In the genomic region with DNA sequence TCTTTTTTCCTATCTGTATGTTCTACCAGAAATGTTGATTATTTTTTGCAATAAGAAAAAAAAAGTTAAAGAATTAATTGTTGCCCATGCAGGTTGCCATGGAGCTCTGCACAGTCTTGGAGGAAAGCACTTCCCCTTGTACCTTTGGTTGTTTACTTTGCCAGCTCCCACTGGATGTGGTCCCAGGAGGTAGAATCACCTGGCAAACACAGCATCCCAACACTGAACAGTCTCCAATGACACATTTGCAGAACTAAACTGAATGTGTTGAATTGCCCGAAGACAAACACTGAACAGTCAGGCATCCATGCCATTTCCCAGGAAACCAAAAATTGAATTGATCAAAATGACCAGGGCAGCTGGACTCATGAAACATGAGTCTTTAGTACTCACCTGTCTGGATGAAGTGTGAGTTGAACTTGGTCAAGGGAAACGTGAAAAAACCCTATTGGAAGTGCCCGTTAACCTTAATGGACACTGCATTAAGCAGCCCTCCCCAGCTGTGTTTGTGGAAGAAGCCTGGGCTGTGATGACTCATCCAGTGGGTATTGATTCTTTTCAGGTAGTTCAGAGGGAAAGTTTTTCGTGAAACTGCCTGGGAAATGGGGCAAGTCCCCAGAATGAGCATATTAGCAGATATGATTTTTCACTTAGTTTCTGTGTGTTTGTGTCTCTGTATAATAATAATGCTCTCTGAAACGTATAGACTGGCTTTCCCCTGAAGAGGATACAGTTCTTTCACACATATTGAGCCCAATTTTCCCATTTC, we compare ENCODE assay signal across 9 cellular contexts.
DNase-seq lines count a peak whose midpoint lies in the region; ATAC-seq and TF ChIP-seq lines count a peak whose summit lies in the region.
"Had no signal": no experiment of that assay in that cellular context is flagged by ENCODE, and none has a peak within 500 bp of the region (broad histone marks: within the 10 kb centered on the region; RNA-seq: fewer than 3 reads in every experiment).

No MANE protein-coding gene starts in this region.

- peaks cover 12% of the 10 kb centered on the region for H3K9me3 Mint-ChIP-seq in endodermal cell
- peaks cover 6% of the 10 kb centered on the region for H3K9me3 Mint-ChIP-seq in natural killer cell treated with Interleukin-12 subunit alpha and Interleukin-12 subunit beta and Interleukin-15 and Interleukin-18, amount 100 ng/mL, for 72 hours
- H3K9me3 Mint-ChIP-seq: memory B cell had no signal

- H3K9me3 ChIP-seq in endodermal cell (ENCODE audit: control insufficient read depth, low read length), result no peaks in the 10 kb centered on the region

- no peak overlapping the region for H3K4me3 ChIP-seq in endodermal cell (ENCODE audit: low read length)

- H3K36me3 Mint-ChIP-seq in endodermal cell (ENCODE audit: low read depth), result peaks cover 3% of the 10 kb centered on the region
- H3K36me3 Mint-ChIP-seq in natural killer cell treated with Interleukin-12 subunit alpha and Interleukin-12 subunit beta and Interleukin-15 and Interleukin-18, amount 100 ng/mL, for 72 hours, result peaks cover 5% of the 10 kb centered on the region

- H3K9ac ChIP-seq in endodermal cell (ENCODE audit: extremely low read depth, low read length, poor library complexity, severe bottlenecking), result no peak overlapping the region

- ATAC-seq in GM18502 (IDR thresholded peaks at IDR 0.05; ENCODE audit: poor library complexity, unreplicated experiment) (peak; percentile 60), GM21529 (IDR thresholded peaks at IDR 0.05; ENCODE audit: unreplicated experiment) (peak; percentile 56)
- ATAC-seq in natural killer cell treated with Interleukin-12 subunit alpha and Interleukin-12 subunit beta and Interleukin-15 and Interleukin-18, amount 100 ng/mL, for 72 hours, result no peak

- H3K4me1 ChIP-seq in endodermal cell (ENCODE audit: control insufficient read depth, insufficient read depth, low read length), result no peaks in the 10 kb centered on the region

- H3K27me3 Mint-ChIP-seq in endodermal cell (ENCODE audit: insufficient read depth), result no peaks in the 10 kb centered on the region
- peaks cover 0 to 7% of the 10 kb centered on the region in 2 donors for H3K27me3 Mint-ChIP-seq in natural killer cell treated with Interleukin-12 subunit alpha and Interleukin-12 subunit beta and Interleukin-15 and Interleukin-18, amount 100 ng/mL, for 72 hours

- DNase-seq in HPDE6-E6E7 (ENCODE audit: extremely low spot score), result peak; percentile 4
- peak; percentile 53 for DNase-seq in endodermal cell
- no peak for DNase-seq in KBM-7
- no peak for DNase-seq in natural killer cell treated with Interleukin-12 subunit alpha and Interleukin-12 subunit beta and Interleukin-15 and Interleukin-18, amount 100 ng/mL, for 72 hours (ENCODE audit: low spot score)
- no peak for DNase-seq in T-helper 9 cell
- DNase-seq in NAMALWA (ENCODE audit: low spot score), result no peak

- no peak overlapping the region for H3K27ac Mint-ChIP-seq in endodermal cell
- H3K27ac Mint-ChIP-seq in natural killer cell treated with Interleukin-12 subunit alpha and Interleukin-12 subunit beta and Interleukin-15 and Interleukin-18, amount 100 ng/mL, for 72 hours, result peak overlapping the region in 1 of 2 donors; percentile 30
- H3K27ac Mint-ChIP-seq: memory B cell had no signal

- peaks cover 21% of the 10 kb centered on the region for H3K4me1 Mint-ChIP-seq in endodermal cell
- peaks cover 34% of the 10 kb centered on the region in 2 donors for H3K4me1 Mint-ChIP-seq in natural killer cell treated with Interleukin-12 subunit alpha and Interleukin-12 subunit beta and Interleukin-15 and Interleukin-18, amount 100 ng/mL, for 72 hours (ENCODE audit: low read depth in 2 of 2)
- H3K4me1 Mint-ChIP-seq: memory B cell had no signal

- H3K27me3 ChIP-seq in endodermal cell (ENCODE audit: control insufficient read depth, insufficient read depth, low read length, poor library complexity, severe bottlenecking), result no peaks in the 10 kb centered on the region

- no peak overlapping the region for H3K4me3 Mint-ChIP-seq in endodermal cell
- H3K4me3 Mint-ChIP-seq in natural killer cell treated with Interleukin-12 subunit alpha and Interleukin-12 subunit beta and Interleukin-15 and Interleukin-18, amount 100 ng/mL, for 72 hours, result no peak overlapping the region
- H3K4me3 Mint-ChIP-seq: memory B cell had no signal

- no peaks in the 10 kb centered on the region for H3K36me3 ChIP-seq in endodermal cell (ENCODE audit: control insufficient read depth, insufficient read depth, low read length)

- WGBS in endodermal cell (ENCODE audit: insufficient coverage in 1 of 2, insufficient read length in 1 of 2), 2 experiments, result 70 to 100% methylated on average over 2 to 5 of the region's 5 CpGs

- no peak overlapping the region for H3K27ac ChIP-seq in endodermal cell (ENCODE audit: low read depth, low read length)

- in situ Hi-C loops in KBM-7 (cut with MboI; ENCODE audit: low pct_unique_long_range_greater_than_20kb, low sequenced_read_pairs), result no loop called here

- no peak for TF ChIP-seq CTCF in endodermal cell (conservative IDR thresholded peaks at IDR 0.05)

Comparison
In these comparisons a context has a peak if more than half of its experiments do, and no peak if none do; other contexts are left out.
1. ATAC-seq: peak in GM18502 (single experiment) and GM21529 (single experiment); none in natural killer cell treated with Interleukin-12 subunit alpha and Interleukin-12 subunit beta and Interleukin-15 and Interleukin-18, amount 100 ng/mL, for 72 hours (0 of 2).
2. DNase-seq: peak in HPDE6-E6E7 (single experiment) and endodermal cell (single experiment); none in KBM-7 (single experiment), natural killer cell treated with Interleukin-12 subunit alpha and Interleukin-12 subunit beta and Interleukin-15 and Interleukin-18, amount 100 ng/mL, for 72 hours (single experiment), T-helper 9 cell (single experiment) and NAMALWA (single experiment).